ENCODE assay signal across 12 cellular contexts in the genomic region with DNA sequence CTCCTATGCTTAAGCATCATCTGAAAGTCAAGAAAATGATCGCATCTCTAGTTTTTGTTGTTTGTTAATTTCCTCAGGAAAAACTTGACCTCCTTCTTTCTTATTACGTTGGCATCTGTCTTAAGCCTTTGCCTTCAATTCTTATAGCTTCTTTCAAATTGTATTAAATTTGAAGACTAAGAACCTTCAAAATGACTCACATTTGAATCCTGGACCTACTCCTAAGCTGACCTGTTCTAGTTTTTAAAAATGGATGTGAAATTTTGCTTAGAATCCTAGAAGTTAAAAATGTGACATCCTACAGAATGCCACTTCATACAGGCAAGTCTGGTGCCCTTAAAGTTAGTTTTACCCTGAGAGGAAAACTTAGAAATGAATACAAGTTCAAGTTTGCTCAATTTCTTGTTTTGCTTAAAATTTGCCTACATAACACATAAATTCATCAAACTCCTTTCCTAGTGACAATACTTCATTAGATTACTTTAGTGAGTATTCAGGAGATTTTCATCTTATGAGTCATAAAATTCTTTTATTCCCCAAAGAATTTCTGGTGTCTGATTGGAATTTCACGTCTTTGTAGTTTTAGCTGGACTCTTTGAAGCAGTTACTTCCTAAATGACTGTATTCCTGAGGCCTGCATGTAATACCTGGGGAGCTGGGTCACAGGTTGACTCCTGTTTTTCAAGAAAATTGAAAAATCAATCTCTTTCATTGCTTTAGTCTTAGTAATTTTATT.
DNase-seq lines count a peak whose midpoint lies in the region; ATAC-seq and TF ChIP-seq lines count a peak whose summit lies in the region.
"Had no signal": no experiment of that assay in that cellular context is flagged by ENCODE, and none has a peak within 500 bp of the region (broad histone marks: within the 10 kb centered on the region; RNA-seq: fewer than 3 reads in every experiment).

No MANE protein-coding gene starts in this region.

- H3K36me3 ChIP-seq in PC-3 (ENCODE audit: low read depth, low read length), result no peaks in the 10 kb centered on the region
- no peaks in the 10 kb centered on the region for H3K36me3 ChIP-seq in mesodermal cell (ENCODE audit: control insufficient read depth, insufficient read depth, low read length)
- H3K36me3 ChIP-seq in left ventricle myocardium inferior, result peaks cover 10% of the 10 kb centered on the region
- H3K36me3 ChIP-seq: lower lobe of right lung had no signal

- H3K4me1 ChIP-seq in PC-3 (ENCODE audit: insufficient read depth, low read length) (peaks cover 47% of the 10 kb centered on the region), mesodermal cell (ENCODE audit: control insufficient read depth, insufficient read depth, low read length, poor library complexity, severe bottlenecking) (peaks cover 41% of the 10 kb centered on the region), left ventricle myocardium inferior (peaks cover 10% of the 10 kb centered on the region)

- peaks cover 13% of the 10 kb centered on the region for H3F3A ChIP-seq in PC-3 (ENCODE audit: low read length, unreplicated experiment)

- no peak overlapping the region for H3K4me3 Mint-ChIP-seq in activated CD8-positive, alpha-beta T cell treated with anti-CD3 and anti-CD28 coated beads, Interleukin-2, amount 10 ng/mL, durations not matched to agents 7 days and 5 days

- no peaks in the 10 kb centered on the region for H3K27me3 ChIP-seq in PC-3 (ENCODE audit: low read length)
- no peaks in the 10 kb centered on the region for H3K27me3 ChIP-seq in left ventricle myocardium inferior (ENCODE audit: low read depth)
- H3K27me3 ChIP-seq: gastroesophageal sphincter had no signal

- peak; percentile 92 for ATAC-seq in PC-3
- no peak for ATAC-seq in activated CD8-positive, alpha-beta T cell treated with anti-CD3 and anti-CD28 coated beads, Interleukin-2, amount 10 ng/mL, durations not matched to agents 7 days and 5 days
- no peak for ATAC-seq in HG02610 (IDR thresholded peaks at IDR 0.05; ENCODE audit: unreplicated experiment)
- ATAC-seq: gastroesophageal sphincter, lower lobe of right lung had no signal

- POLR2A ChIA-PET in PC-3 (lab: Charles Lee; ENCODE audit: unreplicated experiment), result interaction anchor here (0.5 to 0.7 kb wide), 3 partner anchors 40 to 496 kb away, joined by 3 to 6 read pairs (median 3); no protein-coding TSS in a partner anchor
- POLR2A ChIA-PET in activated CD8-positive, alpha-beta T cell treated with anti-CD3 and anti-CD28 coated beads, Interleukin-2, amount 10 ng/mL, durations not matched to agents 7 days and 5 days (lab: Charles Lee), result no interaction called here

- H3K27me3 Mint-ChIP-seq in activated CD8-positive, alpha-beta T cell treated with anti-CD3 and anti-CD28 coated beads, Interleukin-2, amount 10 ng/mL, durations not matched to agents 7 days and 5 days (ENCODE audit: low read depth), result peaks cover 1% of the 10 kb centered on the region

- peak overlapping the region; percentile 61 for H3K4me2 ChIP-seq in PC-3 (ENCODE audit: low read length)

- WGBS in mesodermal cell (ENCODE audit: insufficient coverage in 2 of 2), 2 experiments, result 71 to 86% methylated on average over 1 of the region's 3 CpGs

- intact Hi-C loops in PC-3 (cut with micrococcal nuclease), result loop anchor here (1.0 to 5.0 kb wide), 2 partner anchors 107 to 118 kb away; no protein-coding TSS in a partner anchor
- intact Hi-C loops in left ventricle myocardium inferior (cut with micrococcal nuclease), result no loop called here

- no peaks in the 10 kb centered on the region for H3K79me2 ChIP-seq in PC-3 (ENCODE audit: low read length)

- H3K27ac Mint-ChIP-seq in activated CD8-positive, alpha-beta T cell treated with anti-CD3 and anti-CD28 coated beads, Interleukin-2, amount 10 ng/mL, durations not matched to agents 7 days and 5 days, result no peak overlapping the region

- H4K20me1 ChIP-seq in PC-3 (ENCODE audit: low read length), result no peaks in the 10 kb centered on the region

- CTCF ChIA-PET in PC-3 (lab: Charles Lee), result interaction anchor here (1.1 kb wide), 1 partner anchor 103 kb away, joined by 3 read pairs; no protein-coding TSS in a partner anchor
- CTCF ChIA-PET in activated CD8-positive, alpha-beta T cell treated with anti-CD3 and anti-CD28 coated beads, Interleukin-2, amount 10 ng/mL, durations not matched to agents 7 days and 5 days (lab: Charles Lee), result no interaction called here

- DNase-seq in Daoy (ENCODE audit: low read depth), result peak; percentile 67
- peak; percentile 94 for DNase-seq in PC-3
- DNase-seq in dermis blood vessel endothelial cell, result peak; percentile 86
- no peak for DNase-seq in activated CD8-positive, alpha-beta T cell treated with anti-CD3 and anti-CD28 coated beads, Interleukin-2, amount 10 ng/mL, durations not matched to agents 7 days and 5 days
- DNase-seq in left ventricle myocardium inferior, result no peak
- DNase-seq in NCI-H2081 treated with DMSO at 0.1 percent for 48 hours (lab: John Stamatoyannopoulos, UW), result no peak
- DNase-seq: activated T-cell treated with anti-CD3 and anti-CD28 coated beads, Interleukin-2, amount 50 U/mL, for 1 hour; lower lobe of right lung; NCI-H1436 had no signal

- BruUV-seq in PC-3 (replicated peaks; lab: Mats Ljungman, UMichigan), result TSS peak; percentile 92

- peak overlapping the region; percentile 56 for H3K27ac ChIP-seq in PC-3 (ENCODE audit: low read length)
- H3K27ac ChIP-seq in mesodermal cell (ENCODE audit: low read depth, low read length, severe bottlenecking), result peak overlapping the region; percentile 80
- no peak overlapping the region for H3K27ac ChIP-seq in left ventricle myocardium inferior (replicated peaks)
- H3K27ac ChIP-seq: gastroesophageal sphincter, lower lobe of right lung had no signal

- no peak for TF ChIP-seq CTCF in PC-3 (conservative IDR thresholded peaks at IDR 0.05; ENCODE audit: low read depth, low read length)
- TF ChIP-seq CTCF in left ventricle myocardium inferior (IDR thresholded peaks at IDR 0.05; ENCODE audit: borderline replicate concordance), result no peak

- H2AFZ ChIP-seq in PC-3 (ENCODE audit: low read length), result peak overlapping the region; percentile 12; the same call in 1 of the 2 replicates

- no peaks in the 10 kb centered on the region for H3K4me1 Mint-ChIP-seq in activated CD8-positive, alpha-beta T cell treated with anti-CD3 and anti-CD28 coated beads, Interleukin-2, amount 10 ng/mL, durations not matched to agents 7 days and 5 days (ENCODE audit: low read depth)

- H3K9ac ChIP-seq in PC-3 (ENCODE audit: low read length), result no peak overlapping the region

- no peaks in the 10 kb centered on the region for H3K9me3 ChIP-seq in PC-3 (ENCODE audit: low read length)
- no peaks in the 10 kb centered on the region for H3K9me3 ChIP-seq in mesodermal cell (ENCODE audit: control insufficient read depth, low read length)
- peaks cover 20% of the 10 kb centered on the region for H3K9me3 ChIP-seq in left ventricle myocardium inferior (replicated peaks)
- H3K9me3 ChIP-seq: lower lobe of right lung had no signal

- no peaks in the 10 kb centered on the region for H3K9me2 ChIP-seq in PC-3 (replicated peaks; ENCODE audit: low read length)

- H3K4me3 ChIP-seq in PC-3 (ENCODE audit: low read length) (peak overlapping the region; percentile 14; the same call in 1 of the 2 replicates), mesodermal cell (ENCODE audit: extremely low read depth, insufficient read depth, low read length, poor library complexity, severe bottlenecking) (no peak overlapping the region), left ventricle myocardium inferior (no peak overlapping the region)
- H3K4me3 ChIP-seq: gastroesophageal sphincter, lower lobe of right lung had no signal

- H3K36me3 Mint-ChIP-seq in activated CD8-positive, alpha-beta T cell treated with anti-CD3 and anti-CD28 coated beads, Interleukin-2, amount 10 ng/mL, durations not matched to agents 7 days and 5 days (ENCODE audit: low read depth), result no peaks in the 10 kb centered on the region

- H3K9me3 Mint-ChIP-seq in activated CD8-positive, alpha-beta T cell treated with anti-CD3 and anti-CD28 coated beads, Interleukin-2, amount 10 ng/mL, durations not matched to agents 7 days and 5 days (ENCODE audit: insufficient read depth), result no peaks in the 10 kb centered on the region

Comparison
In these comparisons a context has a peak if more than half of its experiments do, and no peak if none do; other contexts are left out.
1. DNase-seq: peak in Daoy (single experiment), PC-3 (single experiment) and dermis blood vessel endothelial cell (single experiment); none in activated CD8-positive, alpha-beta T cell treated with anti-CD3 and anti-CD28 coated beads, Interleukin-2, amount 10 ng/mL, durations not matched to agents 7 days and 5 days (single experiment), left ventricle myocardium inferior (single experiment) and NCI-H2081 treated with DMSO at 0.1 percent for 48 hours (single experiment).